ENCODE assay signal across 12 cellular contexts in the genomic region with DNA sequence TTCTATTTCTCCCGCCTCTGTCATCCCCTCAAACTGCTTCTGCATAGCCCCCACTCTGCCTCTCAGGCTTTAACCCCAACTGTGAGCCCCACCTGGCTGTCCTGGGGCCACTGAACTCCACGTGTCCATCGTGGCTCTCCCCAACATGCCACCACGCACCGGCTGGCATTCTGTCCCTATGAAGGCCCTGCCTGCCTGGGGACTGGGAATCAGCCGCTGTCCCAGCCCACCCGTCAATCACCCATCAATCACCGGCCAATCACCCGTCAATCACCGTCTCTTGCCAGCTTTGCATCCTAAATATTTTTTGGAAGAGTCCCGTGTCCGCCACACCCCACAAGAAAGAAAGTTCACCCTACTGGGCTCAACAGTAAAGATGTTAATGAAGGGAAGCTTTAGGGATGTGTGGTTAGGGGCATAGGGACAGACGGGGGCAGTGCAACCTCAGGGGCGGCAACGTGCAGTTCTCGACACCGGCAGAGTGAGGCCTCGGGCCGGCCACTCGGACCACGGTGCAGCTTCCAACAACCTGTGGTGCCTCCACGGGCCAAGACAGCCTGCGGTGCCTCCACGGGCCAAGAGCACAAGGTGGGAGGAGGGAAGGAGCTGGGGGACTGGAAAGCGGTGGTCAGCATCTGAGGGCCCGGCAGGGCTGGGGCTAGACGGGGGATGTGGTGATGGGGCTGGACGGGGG.
DNase-seq lines count a peak whose midpoint lies in the region; ATAC-seq and TF ChIP-seq lines count a peak whose summit lies in the region.
"Had no signal": no experiment of that assay in that cellular context is flagged by ENCODE, and none has a peak within 500 bp of the region (broad histone marks: within the 10 kb centered on the region; RNA-seq: fewer than 3 reads in every experiment).

No MANE protein-coding gene starts in this region.

- H3K9me2 ChIP-seq in neural cell (ENCODE audit: insufficient read depth, low read length), result no peaks in the 10 kb centered on the region

- ATAC-seq in GM21737 (IDR thresholded peaks at IDR 0.05; ENCODE audit: unreplicated experiment), result no peak

- no peaks in the 10 kb centered on the region for H4K20me1 ChIP-seq in neural cell (ENCODE audit: insufficient read depth)

- H3K27me3 ChIP-seq in neural cell (ENCODE audit: insufficient read depth, low read depth, low read length), result no peaks in the 10 kb centered on the region
- H3K27me3 ChIP-seq: ovary, SJCRH30 had no signal

- H2AFZ ChIP-seq in neural cell (ENCODE audit: low read depth, low read length), result no peak overlapping the region

- peak; percentile 35 for DNase-seq in NCI-H82 (lab: John Stamatoyannopoulos, UW)
- DNase-seq in NCI-H82 treated with DMSO at 0.1 percent for 48 hours (lab: John Stamatoyannopoulos, UW; ENCODE audit: unreplicated experiment), result no peak
- DNase-seq in GDM1 (lab: John Stamatoyannopoulos, UW), result peak; percentile 41
- DNase-seq in UCSD-AML1 (lab: John Stamatoyannopoulos, UW; ENCODE audit: unreplicated experiment), result peak; percentile 36
- no peak for DNase-seq in cerebellar cortex (ENCODE audit: low spot score)
- DNase-seq in foreskin fibroblast, result no peak
- DNase-seq: activated naive CD8-positive, alpha-beta T cell treated with anti-CD3 and anti-CD28 coated beads, Interleukin-2, amount 10 ng/mL, durations not matched to agents 7 days and 5 days; ovary; SJCRH30; small intestine had no signal

- no peak for TF ChIP-seq CTCF in neural cell (IDR thresholded peaks at IDR 0.05; ENCODE audit: poor library complexity, severe bottlenecking)
- no peak for TF ChIP-seq CTCF in foreskin fibroblast (IDR thresholded peaks at IDR 0.05; ENCODE audit: low read depth, low read length)

- H3K79me2 ChIP-seq in neural cell (replicated peaks; ENCODE audit: insufficient read depth, low read length), result no peaks in the 10 kb centered on the region

- H3K36me3 ChIP-seq in neural cell (ENCODE audit: insufficient read depth, low read length), result no peaks in the 10 kb centered on the region
- H3K36me3 ChIP-seq: ovary, SJCRH30 had no signal

- no peak overlapping the region for H3K4me2 ChIP-seq in neural cell (ENCODE audit: low read length)

- no peak overlapping the region for H3K27ac ChIP-seq in neural cell (ENCODE audit: low read length)
- H3K27ac ChIP-seq: ovary, SJCRH30 had no signal

- TF ChIP-seq EP300 in neural cell (conservative IDR thresholded peaks at IDR 0.05; ENCODE audit: poor library complexity, severe bottlenecking), result peak; percentile 63

- no peak overlapping the region for H3K4me3 ChIP-seq in neural cell (ENCODE audit: low read length)
- no peak overlapping the region for H3K4me3 ChIP-seq in foreskin fibroblast (ENCODE audit: low read depth in 1 of 2, low read length in 2 of 2)
- H3K4me3 ChIP-seq: ovary, SJCRH30 had no signal

- no peak overlapping the region for H3K9ac ChIP-seq in neural cell (ENCODE audit: low read length)

- no peaks in the 10 kb centered on the region for H3K9me3 ChIP-seq in neural cell (ENCODE audit: low read length)
- H3K9me3 ChIP-seq: ovary, SJCRH30 had no signal

- TF ChIP-seq RAD21 in neural cell (conservative IDR thresholded peaks at IDR 0.05), result no peak

- H3F3A ChIP-seq in neural cell (ENCODE audit: insufficient read depth, low read length, poor library complexity, severe bottlenecking), result peaks cover 4% of the 10 kb centered on the region

TF ChIP-seq in neural cell, 6 proteins besides CTCF, POLR2A, EP300 and RAD21:
- TF ChIP-seq POLR2AphosphoS5 (IDR thresholded peaks at IDR 0.05), result no peak
- TF ChIP-seq SMC3 (conservative IDR thresholded peaks at IDR 0.05; ENCODE audit: poor library complexity), result no peak
- TF ChIP-seq, protein P1, sequence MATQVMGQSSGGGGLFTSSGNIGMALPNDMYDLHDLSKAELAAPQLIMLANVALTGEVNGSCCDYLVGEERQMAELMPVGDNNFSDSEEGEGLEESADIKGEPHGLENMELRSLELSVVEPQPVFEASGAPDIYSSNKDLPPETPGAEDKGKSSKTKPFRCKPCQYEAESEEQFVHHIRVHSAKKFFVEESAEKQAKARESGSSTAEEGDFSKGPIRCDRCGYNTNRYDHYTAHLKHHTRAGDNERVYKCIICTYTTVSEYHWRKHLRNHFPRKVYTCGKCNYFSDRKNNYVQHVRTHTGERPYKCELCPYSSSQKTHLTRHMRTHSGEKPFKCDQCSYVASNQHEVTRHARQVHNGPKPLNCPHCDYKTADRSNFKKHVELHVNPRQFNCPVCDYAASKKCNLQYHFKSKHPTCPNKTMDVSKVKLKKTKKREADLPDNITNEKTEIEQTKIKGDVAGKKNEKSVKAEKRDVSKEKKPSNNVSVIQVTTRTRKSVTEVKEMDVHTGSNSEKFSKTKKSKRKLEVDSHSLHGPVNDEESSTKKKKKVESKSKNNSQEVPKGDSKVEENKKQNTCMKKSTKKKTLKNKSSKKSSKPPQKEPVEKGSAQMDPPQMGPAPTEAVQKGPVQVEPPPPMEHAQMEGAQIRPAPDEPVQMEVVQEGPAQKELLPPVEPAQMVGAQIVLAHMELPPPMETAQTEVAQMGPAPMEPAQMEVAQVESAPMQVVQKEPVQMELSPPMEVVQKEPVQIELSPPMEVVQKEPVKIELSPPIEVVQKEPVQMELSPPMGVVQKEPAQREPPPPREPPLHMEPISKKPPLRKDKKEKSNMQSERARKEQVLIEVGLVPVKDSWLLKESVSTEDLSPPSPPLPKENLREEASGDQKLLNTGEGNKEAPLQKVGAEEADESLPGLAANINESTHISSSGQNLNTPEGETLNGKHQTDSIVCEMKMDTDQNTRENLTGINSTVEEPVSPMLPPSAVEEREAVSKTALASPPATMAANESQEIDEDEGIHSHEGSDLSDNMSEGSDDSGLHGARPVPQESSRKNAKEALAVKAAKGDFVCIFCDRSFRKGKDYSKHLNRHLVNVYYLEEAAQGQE (IDR thresholded peaks at IDR 0.05; ENCODE audit: borderline replicate concordance), result no peak
- no peak for TF ChIP-seq EZH2 (IDR thresholded peaks at IDR 0.05; ENCODE audit: borderline replicate concordance, insufficient read depth, low read length, poor library complexity, severe bottlenecking)
- no peak for TF ChIP-seq MXI1 (conservative IDR thresholded peaks at IDR 0.05; ENCODE audit: poor library complexity, severe bottlenecking)
- no peak for TF ChIP-seq TAF1 (IDR thresholded peaks at IDR 0.05; ENCODE audit: low read depth)

Comparison
In these comparisons a context has a peak if more than half of its experiments do, and no peak if none do; other contexts are left out.
1. DNase-seq: peak in NCI-H82 (single experiment), GDM1 (single experiment) and UCSD-AML1 (single experiment); none in NCI-H82 treated with DMSO at 0.1 percent for 48 hours (single experiment), cerebellar cortex (single experiment) and foreskin fibroblast (0 of 2).